ENCODE assay signal across 7 cellular contexts in genomic region chr21:5085456-5085855, GRCh38.
DNase-seq lines count a peak whose midpoint lies in the region; ATAC-seq, FAIRE-seq and TF ChIP-seq lines count a peak whose summit lies in the region.
"Not testable (repeated sequence)": the region's sequence is repeated elsewhere in the genome, so short reads cannot be mapped to it uniquely, and the experiment has no call there.

No MANE protein-coding gene starts in this region.

- not testable (repeated sequence) for H3K36me3 ChIP-seq in PC-3 (ENCODE audit: low read depth, low read length); colonic mucosa; left lung; mucosa of descending colon (ENCODE audit: low read depth); pancreas; sigmoid colon; stomach

- TF ChIP-seq POLR2A in sigmoid colon (IDR thresholded peaks at IDR 0.05); stomach (IDR thresholded peaks at IDR 0.05): not testable (repeated sequence)

- H3K9me3 ChIP-seq in PC-3 (ENCODE audit: low read length); colonic mucosa; left lung; mucosa of descending colon; pancreas; sigmoid colon; stomach: not testable (repeated sequence)

- ATAC-seq in PC-3 (peak; percentile 74), mucosa of descending colon (peak; percentile 90), pancreas (peak in 3 of 4 donors; percentile 23 to 54 (median 36))
- ATAC-seq in left lung = not testable (repeated sequence)

- H2AFZ ChIP-seq in PC-3 (ENCODE audit: low read length) = not testable (repeated sequence)

- H4K20me1 ChIP-seq in PC-3 (ENCODE audit: low read length) = not testable (repeated sequence)

- not testable (repeated sequence) for H3K4me3 ChIP-seq in PC-3 (ENCODE audit: low read length); colonic mucosa; left lung; mucosa of descending colon; pancreas; sigmoid colon; stomach

- not testable (repeated sequence) for H3K4me2 ChIP-seq in PC-3 (ENCODE audit: low read length)

- H3K9me2 ChIP-seq in PC-3 (replicated peaks; ENCODE audit: low read length) = not testable (repeated sequence)

- H3K9ac ChIP-seq in PC-3 (ENCODE audit: low read length); colonic mucosa (ENCODE audit: low read depth in 2 of 2, low read length in 2 of 2): not testable (repeated sequence)

- POLR2A ChIA-PET in PC-3 (lab: Charles Lee; ENCODE audit: unreplicated experiment) = not testable (repeated sequence)

- H3K27ac ChIP-seq in PC-3 (ENCODE audit: low read length); colonic mucosa; left lung; pancreas; sigmoid colon; stomach: not testable (repeated sequence)

- not testable (repeated sequence) for H3K79me2 ChIP-seq in PC-3 (ENCODE audit: low read length)

- not testable (repeated sequence) for H3F3A ChIP-seq in PC-3 (ENCODE audit: low read length, unreplicated experiment)

- not testable (repeated sequence) for TF ChIP-seq CTCF in PC-3 (conservative IDR thresholded peaks at IDR 0.05; ENCODE audit: low read depth, low read length); colonic mucosa (IDR thresholded peaks at IDR 0.05); left lung (IDR thresholded peaks at IDR 0.05); mucosa of descending colon (IDR thresholded peaks at IDR 0.05); pancreas (IDR thresholded peaks at IDR 0.05); sigmoid colon (IDR thresholded peaks at IDR 0.05); stomach (IDR thresholded peaks at IDR 0.05)

- not testable (repeated sequence) for TF ChIP-seq EP300 in sigmoid colon (IDR thresholded peaks at IDR 0.05); stomach (IDR thresholded peaks at IDR 0.05)

- H3K27me3 ChIP-seq in PC-3 (ENCODE audit: low read length); colonic mucosa; left lung; pancreas; sigmoid colon; stomach: not testable (repeated sequence)

- not testable (repeated sequence) for BruUV-seq in PC-3 (replicated peaks; lab: Mats Ljungman, UMichigan)

- intact Hi-C loops in PC-3 (cut with micrococcal nuclease); colonic mucosa (cut with DNase I); left lung (cut with DNase I); mucosa of descending colon (cut with DNase I, micrococcal nuclease); pancreas (cut with DNase I); sigmoid colon (cut with DNase I); stomach (cut with DNase I; ENCODE audit: low total_unique reads): not testable (repeated sequence)

- not testable (repeated sequence) for DNase-seq in PC-3
- DNase-seq in colonic mucosa (peak; percentile 60), left lung (peak; percentile 5 to 16), mucosa of descending colon (peak; percentile 56 to 80 (median 64)), pancreas (peak in 2 of 6 donors; percentile 17 to 22), sigmoid colon (peak; percentile 7), stomach (peak; percentile 56)

- WGBS in pancreas, 2 donors = 14% methylated on average over 6 of the region's 13 CpGs; no CpG with 5 or more reads in 1 of the 2 donors
- 5 to 54% methylated on average over 5 to 6 of the region's 13 CpGs for WGBS in sigmoid colon, 2 donors
- WGBS in stomach, 5 donors = 27 to 80% methylated on average over 2 to 5 of the region's 13 CpGs; no CpG with 5 or more reads in 3 of the 5 donors

- H3K4me1 ChIP-seq in PC-3 (ENCODE audit: insufficient read depth, low read length); colonic mucosa; left lung; mucosa of descending colon (ENCODE audit: low read depth); pancreas; sigmoid colon; stomach: not testable (repeated sequence)

- CTCF ChIA-PET in PC-3 (lab: Charles Lee) = not testable (repeated sequence)

- FAIRE-seq in pancreas (lab: Jason Lieb, UNC) = not testable (repeated sequence)
